ENCODE assay signal across 16 cellular contexts in the genomic region with DNA sequence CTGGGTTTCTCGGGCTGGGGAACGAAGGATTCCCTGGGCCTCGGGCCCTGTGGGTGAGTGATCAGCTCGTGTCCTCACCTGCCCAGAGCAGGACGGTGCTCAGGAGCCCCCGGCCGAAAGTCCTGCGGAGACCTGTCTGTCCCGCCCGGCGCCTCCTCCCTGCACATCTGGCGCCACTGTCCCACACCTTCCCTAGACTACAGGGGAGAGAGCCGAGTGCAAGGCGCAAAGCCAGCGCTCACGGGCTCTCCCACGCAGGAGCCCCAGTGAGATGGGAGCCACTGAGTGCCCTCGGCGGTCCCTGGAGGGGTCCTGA. TPM values are rescaled to one million over a fixed set of nuclear protein-coding genes. Genes with fewer than 3 reads are reported as not detected.
A peak's percentile ranks its signal among the peaks of the same experiment; 100 is the strongest.
DNase-seq lines count a peak whose midpoint lies in the region; ATAC-seq and TF ChIP-seq lines count a peak whose summit lies in the region.
"Had no signal": no experiment of that assay in that cellular context is flagged by ENCODE, and none has a peak within 500 bp of the region (broad histone marks: within the 10 kb centered on the region; RNA-seq: fewer than 3 reads in every experiment).

No MANE protein-coding gene starts in this region.

- H3K4me1 Mint-ChIP-seq in activated CD4-positive, alpha-beta T cell treated with anti-CD3 and anti-CD28 coated beads, Interleukin-2, amount 10 ng/mL, durations not matched to agents 7 days and 5 days, result peaks cover 5% of the 10 kb centered on the region
- no peaks in the 10 kb centered on the region for H3K4me1 Mint-ChIP-seq in endothelial cell (ENCODE audit: unreplicated experiment)
- H3K4me1 Mint-ChIP-seq: CD8-positive, alpha-beta memory T cell had no signal

- CTCF ChIA-PET in activated CD4-positive, alpha-beta T cell treated with anti-CD3 and anti-CD28 coated beads, Interleukin-2, amount 10 ng/mL, durations not matched to agents 7 days and 5 days (lab: Charles Lee), result interaction anchor here (1.2 kb wide), 2 partner anchors 63 to 332 kb away, joined by 3 read pairs; no protein-coding TSS in a partner anchor

- no peaks in the 10 kb centered on the region for H4K20me1 ChIP-seq in osteoblast (ENCODE audit: insufficient read depth, low read length)

- DNase-seq in activated CD4-positive, alpha-beta T cell treated with anti-CD3 and anti-CD28 coated beads, Interleukin-2, amount 10 ng/mL, durations not matched to agents 7 days and 5 days, result no peak
- DNase-seq in activated CD4-positive, alpha-beta T cell treated with anti-CD3 and anti-CD28 coated beads for 1 hour, result no peak
- peak; percentile 1 for DNase-seq in GM06990 (ENCODE audit: extremely low read depth, insufficient read length)
- DNase-seq in endothelial cell (ENCODE audit: low spot score), result no peak
- peak; percentile 65 for DNase-seq in osteoblast (ENCODE audit: insufficient read length, low spot score, missing footprints)
- DNase-seq in activated effector memory CD4-positive, alpha-beta T cell treated with anti-CD3 and anti-CD28 coated beads, Interleukin-2, amount 50 U/mL, for 16 hours, result no peak
- DNase-seq in NCI-H446 (lab: John Stamatoyannopoulos, UW), result no peak
- DNase-seq: DND-41, GDM1, GM23248, H7 had no signal

- H3K4me3 ChIP-seq in GM06990 (replicated peaks; ENCODE audit: low read depth, low read length) (no peak overlapping the region), osteoblast (ENCODE audit: insufficient read depth, low read length) (no peak overlapping the region)
- H3K4me3 ChIP-seq: BLaER1, GM23248 had no signal

- H3K36me3 Mint-ChIP-seq in activated CD4-positive, alpha-beta T cell treated with anti-CD3 and anti-CD28 coated beads, Interleukin-2, amount 10 ng/mL, durations not matched to agents 7 days and 5 days (ENCODE audit: low read depth), result peaks cover 1% of the 10 kb centered on the region
- H3K36me3 Mint-ChIP-seq in endothelial cell (ENCODE audit: low read depth, unreplicated experiment), result peaks cover 6% of the 10 kb centered on the region

- no peaks in the 10 kb centered on the region for H3K9me3 Mint-ChIP-seq in activated CD4-positive, alpha-beta T cell treated with anti-CD3 and anti-CD28 coated beads, Interleukin-2, amount 10 ng/mL, durations not matched to agents 7 days and 5 days
- H3K9me3 Mint-ChIP-seq in endothelial cell (ENCODE audit: unreplicated experiment), result no peaks in the 10 kb centered on the region
- H3K9me3 Mint-ChIP-seq: CD8-positive, alpha-beta memory T cell had no signal

- no peak overlapping the region for H3K27ac ChIP-seq in osteoblast (ENCODE audit: low read depth, low read length)
- H3K27ac ChIP-seq: 22Rv1, BLaER1, GM23248 had no signal

- no peaks in the 10 kb centered on the region for H3K27me3 Mint-ChIP-seq in activated CD4-positive, alpha-beta T cell treated with anti-CD3 and anti-CD28 coated beads, Interleukin-2, amount 10 ng/mL, durations not matched to agents 7 days and 5 days
- peaks cover 6% of the 10 kb centered on the region for H3K27me3 Mint-ChIP-seq in endothelial cell (ENCODE audit: unreplicated experiment)
- H3K27me3 Mint-ChIP-seq: CD8-positive, alpha-beta memory T cell had no signal

- H3K27me3 ChIP-seq in GM06990 (replicated peaks; ENCODE audit: control insufficient read depth, insufficient read depth, low read length) (no peaks in the 10 kb centered on the region), osteoblast (ENCODE audit: insufficient read depth, low read length) (no peaks in the 10 kb centered on the region)
- H3K27me3 ChIP-seq: BLaER1 had no signal

- H3K9me3 ChIP-seq in osteoblast (ENCODE audit: low read depth, low read length), result no peaks in the 10 kb centered on the region
- H3K9me3 ChIP-seq: BLaER1, Caco-2 had no signal

- H3K4me3 Mint-ChIP-seq in activated CD4-positive, alpha-beta T cell treated with anti-CD3 and anti-CD28 coated beads, Interleukin-2, amount 10 ng/mL, durations not matched to agents 7 days and 5 days, result no peak overlapping the region
- H3K4me3 Mint-ChIP-seq in endothelial cell (ENCODE audit: unreplicated experiment), result peak overlapping the region; percentile 51
- H3K4me3 Mint-ChIP-seq: CD8-positive, alpha-beta memory T cell had no signal

- ATAC-seq in GM18520 (IDR thresholded peaks at IDR 0.05; ENCODE audit: unreplicated experiment), result no peak

- H3K27ac Mint-ChIP-seq in activated CD4-positive, alpha-beta T cell treated with anti-CD3 and anti-CD28 coated beads, Interleukin-2, amount 10 ng/mL, durations not matched to agents 7 days and 5 days, result peak overlapping the region; percentile 75
- no peak overlapping the region for H3K27ac Mint-ChIP-seq in endothelial cell (ENCODE audit: unreplicated experiment)
- H3K27ac Mint-ChIP-seq: CD8-positive, alpha-beta memory T cell had no signal

- no peak overlapping the region for H3K4me2 ChIP-seq in osteoblast (ENCODE audit: insufficient read depth, low read length)
- H3K4me2 ChIP-seq: BLaER1 had no signal

- no peaks in the 10 kb centered on the region for H3K4me1 ChIP-seq in osteoblast (ENCODE audit: insufficient read depth, low read length)
- H3K4me1 ChIP-seq: Caco-2 had no signal

- POLR2A ChIA-PET in activated CD4-positive, alpha-beta T cell treated with anti-CD3 and anti-CD28 coated beads, Interleukin-2, amount 10 ng/mL, durations not matched to agents 7 days and 5 days (lab: Charles Lee), result no interaction called here

- TF ChIP-seq CTCF in GM06990 (IDR thresholded peaks at IDR 0.05; ENCODE audit: insufficient read depth, low read length, poor library complexity, severe bottlenecking) (no peak), endothelial cell (IDR thresholded peaks at IDR 0.05; ENCODE audit: unreplicated experiment) (no peak), osteoblast (IDR thresholded peaks at IDR 0.05; ENCODE audit: extremely low read depth, low read depth, low read length) (no peak)

- H2AFZ ChIP-seq in osteoblast (ENCODE audit: low read length), result no peak overlapping the region
- H2AFZ ChIP-seq: GM23248 had no signal

- H3K79me2 ChIP-seq in osteoblast (ENCODE audit: insufficient read depth, low read length), result no peaks in the 10 kb centered on the region

- H3K36me3 ChIP-seq in GM06990 (ENCODE audit: control insufficient read depth, insufficient read depth, low read length), result no peaks in the 10 kb centered on the region
- H3K36me3 ChIP-seq in osteoblast (ENCODE audit: insufficient read depth, low read length), result no peaks in the 10 kb centered on the region

RNA-seq across cellular contexts. Expression of a gene that starts 13.1 kb away (rescaled TPM):
- total RNA-seq in activated CD4-positive, alpha-beta T cell treated with anti-CD3 and anti-CD28 coated beads, Interleukin-2, amount 10 ng/mL, durations not matched to agents 7 days and 5 days, result 1 to 10 TPM; 2.8 to 3.9 TPM
- total RNA-seq in endothelial cell (ENCODE audit: unreplicated experiment) (1.1 TPM), osteoblast (under 0.01 and 0.29 TPM in 2 replicates)

RNA-seq across cellular contexts. Expression of a gene that starts 34.3 kb away (rescaled TPM):
- total RNA-seq in activated CD4-positive, alpha-beta T cell treated with anti-CD3 and anti-CD28 coated beads, Interleukin-2, amount 10 ng/mL, durations not matched to agents 7 days and 5 days, result 100 to 1,000 TPM; 119 to 131 TPM
- total RNA-seq in endothelial cell (ENCODE audit: unreplicated experiment) (150 TPM), osteoblast (60.4 TPM in 2 replicates)

Comparison
In these comparisons a context has a peak if more than half of its experiments do, and no peak if none do; other contexts are left out.
1. DNase-seq: peak in GM06990 (single experiment) and osteoblast (single experiment); none in activated CD4-positive, alpha-beta T cell treated with anti-CD3 and anti-CD28 coated beads, Interleukin-2, amount 10 ng/mL, durations not matched to agents 7 days and 5 days (single experiment), activated CD4-positive, alpha-beta T cell treated with anti-CD3 and anti-CD28 coated beads for 1 hour (single experiment), endothelial cell (single experiment), activated effector memory CD4-positive, alpha-beta T cell treated with anti-CD3 and anti-CD28 coated beads, Interleukin-2, amount 50 U/mL, for 16 hours (single experiment) and NCI-H446 (0 of 2).